ENCODE assay signal across 8 cellular contexts in the genomic region with DNA sequence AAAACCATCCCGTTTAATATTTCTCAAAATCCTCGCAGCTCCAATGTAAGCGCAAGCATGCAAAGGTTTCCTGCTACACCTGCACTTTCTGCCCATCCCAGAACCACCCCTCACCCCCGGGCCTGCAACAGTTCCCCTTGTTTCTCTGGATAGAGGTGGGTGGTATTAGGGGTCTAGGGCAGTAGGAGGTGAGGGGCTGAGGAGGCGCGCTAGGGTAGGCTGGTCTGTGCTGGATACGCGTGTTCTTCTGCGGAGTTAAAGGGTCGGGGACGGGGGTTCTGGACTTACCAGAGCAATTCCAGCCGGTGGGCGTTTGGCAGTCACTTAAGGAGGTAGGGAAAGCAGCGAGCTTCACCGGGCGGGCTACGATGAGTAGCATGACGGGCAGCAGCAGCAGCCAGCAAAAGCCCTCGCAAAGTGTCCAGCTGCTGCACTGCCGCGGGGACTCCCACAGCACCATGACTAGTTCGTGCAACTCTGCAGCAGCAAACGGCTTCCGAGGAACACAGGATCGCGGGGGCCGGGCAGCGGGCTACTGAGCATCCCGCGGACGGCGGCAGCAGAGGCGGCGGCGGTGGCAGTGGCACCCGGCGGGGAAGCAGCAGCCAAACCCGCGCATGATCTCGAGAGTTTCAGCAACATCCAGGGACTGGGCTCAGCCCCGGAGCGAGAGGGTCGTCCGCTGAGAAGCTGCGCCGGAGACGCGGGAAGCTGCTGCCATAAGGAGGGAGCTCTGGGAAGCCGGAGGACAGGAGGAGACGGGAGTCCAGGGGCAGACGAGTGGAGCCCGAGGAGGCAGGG. TPM values are rescaled to one million over a fixed set of nuclear protein-coding genes. Genes with fewer than 3 reads are reported as not detected.
A peak's percentile ranks its signal among the peaks of the same experiment; 100 is the strongest.
DNase-seq lines count a peak whose midpoint lies in the region; ATAC-seq and TF ChIP-seq lines count a peak whose summit lies in the region.

No MANE protein-coding gene starts in this region.

- no peak for TF ChIP-seq CTCF in esophagus squamous epithelium (IDR thresholded peaks at IDR 0.05)
- TF ChIP-seq CTCF in neural cell (IDR thresholded peaks at IDR 0.05; ENCODE audit: poor library complexity, severe bottlenecking): no peak

- H3K4me3 Mint-ChIP-seq in activated CD4-positive, alpha-beta T cell treated with anti-CD3 and anti-CD28 coated beads, Interleukin-2, amount 10 ng/mL, durations not matched to agents 24 days and 14 days: peak overlapping the region; percentile 83

- H3K4me1 ChIP-seq in esophagus squamous epithelium: peaks cover 22 to 30% (median 24%) of the 10 kb centered on the region in 3 donors

- H3K9me3 ChIP-seq in esophagus squamous epithelium: no peaks in the 10 kb centered on the region
- no peaks in the 10 kb centered on the region for H3K9me3 ChIP-seq in neural cell (ENCODE audit: low read length)

- H3K36me3 Mint-ChIP-seq in activated CD4-positive, alpha-beta T cell treated with anti-CD3 and anti-CD28 coated beads, Interleukin-2, amount 10 ng/mL, durations not matched to agents 24 days and 14 days (ENCODE audit: low read depth): no peaks in the 10 kb centered on the region

- H3K27me3 Mint-ChIP-seq in activated CD4-positive, alpha-beta T cell treated with anti-CD3 and anti-CD28 coated beads, Interleukin-2, amount 10 ng/mL, durations not matched to agents 24 days and 14 days: peaks cover 70% of the 10 kb centered on the region

- peak; percentile 67 for DNase-seq in activated CD8-positive, alpha-beta memory T cell treated with anti-CD3 and anti-CD28 coated beads, Interleukin-2, amount 50 U/mL, for 48 hours
- DNase-seq in activated CD8-positive, alpha-beta memory T cell treated with anti-CD3 and anti-CD28 coated beads, Interleukin-2, amount 50 U/mL, for 4 hours: no peak
- DNase-seq in activated CD4-positive, alpha-beta T cell treated with anti-CD3 and anti-CD28 coated beads, Interleukin-2, amount 10 ng/mL, durations not matched to agents 24 days and 14 days: peak; percentile 69
- no peak for DNase-seq in esophagus squamous epithelium (lab: John Stamatoyannopoulos, UW)
- DNase-seq in H4 (ENCODE audit: low spot score): no peak
- no peak for DNase-seq in middle frontal gyrus (ENCODE audit: extremely low spot score, low spot score)

- H3F3A ChIP-seq in neural cell (ENCODE audit: insufficient read depth, low read length, poor library complexity, severe bottlenecking): no peaks in the 10 kb centered on the region

- TF ChIP-seq RAD21 in neural cell (conservative IDR thresholded peaks at IDR 0.05): no peak

- H4K20me1 ChIP-seq in neural cell (ENCODE audit: insufficient read depth): no peaks in the 10 kb centered on the region

- peaks cover 15% of the 10 kb centered on the region for H3K4me1 Mint-ChIP-seq in activated CD4-positive, alpha-beta T cell treated with anti-CD3 and anti-CD28 coated beads, Interleukin-2, amount 10 ng/mL, durations not matched to agents 24 days and 14 days

- H3K27ac Mint-ChIP-seq in activated CD4-positive, alpha-beta T cell treated with anti-CD3 and anti-CD28 coated beads, Interleukin-2, amount 10 ng/mL, durations not matched to agents 24 days and 14 days: no peak overlapping the region

- peaks cover 9% of the 10 kb centered on the region for H3K79me2 ChIP-seq in neural cell (replicated peaks; ENCODE audit: insufficient read depth, low read length)

- TF ChIP-seq POLR2A in esophagus squamous epithelium (IDR thresholded peaks at IDR 0.05): no peak

- 6 to 8% methylated on average over 19 to 30 of the region's 52 CpGs for WGBS in esophagus squamous epithelium, 2 donors

- H3K9me2 ChIP-seq in neural cell (ENCODE audit: insufficient read depth, low read length): no peaks in the 10 kb centered on the region

- intact Hi-C loops in activated CD4-positive, alpha-beta T cell treated with anti-CD3 and anti-CD28 coated beads, Interleukin-2, amount 10 ng/mL, durations not matched to agents 24 days and 14 days (cut with micrococcal nuclease): no loop called here
- intact Hi-C loops in esophagus squamous epithelium (cut with DNase I): no loop called here

- H3K4me2 ChIP-seq in neural cell (ENCODE audit: low read length): peak overlapping the region; percentile 85

- H3K36me3 ChIP-seq in esophagus squamous epithelium (no peaks in the 10 kb centered on the region), neural cell (ENCODE audit: insufficient read depth, low read length) (peaks cover 6% of the 10 kb centered on the region)

- no peak overlapping the region for H3K27ac ChIP-seq in esophagus squamous epithelium
- H3K27ac ChIP-seq in neural cell (ENCODE audit: low read length): peak overlapping the region; percentile 79

- H3K27me3 ChIP-seq in esophagus squamous epithelium: peaks cover 16 to 92% (median 36%) of the 10 kb centered on the region in 4 donors
- H3K27me3 ChIP-seq in neural cell (ENCODE audit: insufficient read depth, low read depth, low read length): peaks cover 32% of the 10 kb centered on the region

- peak overlapping the region; percentile 80 for H3K9ac ChIP-seq in neural cell (ENCODE audit: low read length)

- no peaks in the 10 kb centered on the region for H3K9me3 Mint-ChIP-seq in activated CD4-positive, alpha-beta T cell treated with anti-CD3 and anti-CD28 coated beads, Interleukin-2, amount 10 ng/mL, durations not matched to agents 24 days and 14 days

- H2AFZ ChIP-seq in neural cell (ENCODE audit: low read depth, low read length): peak overlapping the region; percentile 88

- H3K4me3 ChIP-seq in esophagus squamous epithelium (peak overlapping the region in 3 of 4 donors; percentile 39 to 63 (median 47)), neural cell (ENCODE audit: low read length) (peak overlapping the region; percentile 82)

- no peak for TF ChIP-seq EP300 in neural cell (conservative IDR thresholded peaks at IDR 0.05; ENCODE audit: poor library complexity, severe bottlenecking)

- ATAC-seq in HG03457 (IDR thresholded peaks at IDR 0.05; ENCODE audit: unreplicated experiment): peak; percentile 20

TF ChIP-seq in neural cell, 6 proteins besides CTCF, POLR2A, EP300 and RAD21:
- peak; percentile 35 for TF ChIP-seq MXI1 (conservative IDR thresholded peaks at IDR 0.05; ENCODE audit: poor library complexity, severe bottlenecking)
- no peak for TF ChIP-seq SMC3 (conservative IDR thresholded peaks at IDR 0.05; ENCODE audit: poor library complexity)
- no peak for TF ChIP-seq EZH2 (IDR thresholded peaks at IDR 0.05; ENCODE audit: borderline replicate concordance, insufficient read depth, low read length, poor library complexity, severe bottlenecking)

RNA-seq across cellular contexts. Expression of gene TMEFF2, which starts 0.5 kb away (rescaled TPM):
- not detected in 2 replicates for total RNA-seq in activated CD4-positive, alpha-beta T cell treated with anti-CD3 and anti-CD28 coated beads, Interleukin-2, amount 10 ng/mL, durations not matched to agents 24 days and 14 days
- 1 to 10 TPM in 1 of 4 donors, not detected in 3; 1.5 TPM for total RNA-seq in esophagus squamous epithelium
- 24.6 and 29.1 TPM in 2 replicates for polyA plus RNA-seq in neural cell
- polyA minus RNA-seq in neural cell: 33.6 and 36.7 TPM in 2 replicates
- 5.0 TPM in 2 replicates for total RNA-seq in H4 (2014; rRNA removed; shearing (Covaris generic))

Comparison
In these comparisons a context has a peak if more than half of its experiments do, and no peak if none do; other contexts are left out.
1. DNase-seq: peak in activated CD8-positive, alpha-beta memory T cell treated with anti-CD3 and anti-CD28 coated beads, Interleukin-2, amount 50 U/mL, for 48 hours (single experiment) and activated CD4-positive, alpha-beta T cell treated with anti-CD3 and anti-CD28 coated beads, Interleukin-2, amount 10 ng/mL, durations not matched to agents 24 days and 14 days (single experiment); none in activated CD8-positive, alpha-beta memory T cell treated with anti-CD3 and anti-CD28 coated beads, Interleukin-2, amount 50 U/mL, for 4 hours (single experiment), esophagus squamous epithelium (single experiment), H4 (single experiment) and middle frontal gyrus (single experiment).